In genomic region chr14:35822501-35822900, GRCh38 we compare ENCODE assay signal across 17 cellular contexts. TPM values are rescaled to one million over a fixed set of nuclear protein-coding genes. Genes with fewer than 3 reads are reported as not detected.
DNase-seq lines count a peak whose midpoint lies in the region; ATAC-seq and TF ChIP-seq lines count a peak whose summit lies in the region.
"Had no signal": no experiment of that assay in that cellular context is flagged by ENCODE, and none has a peak within 500 bp of the region (broad histone marks: within the 10 kb centered on the region; RNA-seq: fewer than 3 reads in every experiment).

No MANE protein-coding gene starts in this region.

- no peak for ATAC-seq in HG03378 (IDR thresholded peaks at IDR 0.05; ENCODE audit: unreplicated experiment)
- ATAC-seq: Right ventricle myocardium inferior had no signal

- no peak overlapping the region for H3K27ac Mint-ChIP-seq in activated CD4-positive, alpha-beta T cell treated with anti-CD3 and anti-CD28 coated beads, Interleukin-2, amount 10 ng/mL, durations not matched to agents 24 days and 14 days
- H3K27ac Mint-ChIP-seq: B cell had no signal

- peak overlapping the region; percentile 32 for H3K9ac ChIP-seq in SK-N-MC (ENCODE audit: insufficient read length)

- intact Hi-C loops in activated CD4-positive, alpha-beta T cell treated with anti-CD3 and anti-CD28 coated beads, Interleukin-2, amount 10 ng/mL, durations not matched to agents 24 days and 14 days (cut with micrococcal nuclease): loop anchor here (10.0 kb wide), 1 partner anchor 698 kb away; the partner anchor contains the start of genes PPP2R3C and PRORP
- intact Hi-C loops in posterior vena cava (cut with DNase I): no loop called here

- peaks cover 2% of the 10 kb centered on the region for H3K4me1 ChIP-seq in urinary bladder (ENCODE audit: insufficient read depth)
- H3K4me1 ChIP-seq: SJCRH30 had no signal

- DNase-seq in activated CD4-positive, alpha-beta T cell treated with anti-CD3 and anti-CD28 coated beads, Interleukin-2, amount 10 ng/mL, durations not matched to agents 24 days and 14 days: peak; percentile 45
- DNase-seq in activated CD4-positive, alpha-beta T cell treated with anti-CD3 and anti-CD28 coated beads, Interleukin-2, amount 50 U/mL, for 48 hours: no peak
- no peak for DNase-seq in SK-N-MC (ENCODE audit: low read depth, low spot score)
- DNase-seq in epithelial cell of prostate (ENCODE audit: low read depth, low spot score): peak; percentile 26
- no peak for DNase-seq in brain microvascular endothelial cell
- no peak for DNase-seq in posterior vena cava (ENCODE audit: low spot score)
- DNase-seq: DMS153; NCI-H524 treated with DMSO at 0.1 percent for 48 hours; NK-92 treated with Interleukin-12 subunit alpha and Interleukin-12 subunit beta, amount 100 ng/mL, for 24 hours had no signal

- H3K4me3 Mint-ChIP-seq in activated CD4-positive, alpha-beta T cell treated with anti-CD3 and anti-CD28 coated beads, Interleukin-2, amount 10 ng/mL, durations not matched to agents 24 days and 14 days: no peak overlapping the region
- H3K4me3 Mint-ChIP-seq: B cell had no signal

- no peaks in the 10 kb centered on the region for H3K9me3 ChIP-seq in SK-N-MC (ENCODE audit: low read depth, low read length)
- H3K9me3 ChIP-seq: SJCRH30 had no signal

- peaks cover 9% of the 10 kb centered on the region for H3K27me3 Mint-ChIP-seq in activated CD4-positive, alpha-beta T cell treated with anti-CD3 and anti-CD28 coated beads, Interleukin-2, amount 10 ng/mL, durations not matched to agents 24 days and 14 days
- H3K27me3 Mint-ChIP-seq: B cell had no signal

- H3K4me3 ChIP-seq in SK-N-MC (peak overlapping the region; percentile 8; the same call in 1 of the 2 replicates), urinary bladder (ENCODE audit: low read depth, low read length) (no peak overlapping the region), brain microvascular endothelial cell (ENCODE audit: low read depth, low read length) (no peak overlapping the region)
- H3K4me3 ChIP-seq: PC-9, SJCRH30 had no signal

- no peaks in the 10 kb centered on the region for H3K27me3 ChIP-seq in brain microvascular endothelial cell (replicated peaks)
- H3K27me3 ChIP-seq: SJCRH30 had no signal

- no peaks in the 10 kb centered on the region for H3K36me3 Mint-ChIP-seq in activated CD4-positive, alpha-beta T cell treated with anti-CD3 and anti-CD28 coated beads, Interleukin-2, amount 10 ng/mL, durations not matched to agents 24 days and 14 days (ENCODE audit: low read depth)

- H3K4me1 Mint-ChIP-seq in activated CD4-positive, alpha-beta T cell treated with anti-CD3 and anti-CD28 coated beads, Interleukin-2, amount 10 ng/mL, durations not matched to agents 24 days and 14 days: peaks cover 19% of the 10 kb centered on the region

- H3K36me3 ChIP-seq in SK-N-MC (ENCODE audit: insufficient read depth, low read length) (no peaks in the 10 kb centered on the region), urinary bladder (ENCODE audit: insufficient read depth) (no peaks in the 10 kb centered on the region), brain microvascular endothelial cell (replicated peaks) (no peaks in the 10 kb centered on the region)
- H3K36me3 ChIP-seq: SJCRH30 had no signal

- TF ChIP-seq CTCF in brain microvascular endothelial cell (IDR thresholded peaks at IDR 0.05; ENCODE audit: low read depth, low read length, missing control alignments): no peak

- in situ Hi-C loops in brain microvascular endothelial cell (cut with HindIII; ENCODE audit: low pct_ligation_motif_present, low sequenced_read_pairs): no loop called here

- no peaks in the 10 kb centered on the region for H3K9me3 Mint-ChIP-seq in activated CD4-positive, alpha-beta T cell treated with anti-CD3 and anti-CD28 coated beads, Interleukin-2, amount 10 ng/mL, durations not matched to agents 24 days and 14 days

- H3K27ac ChIP-seq in SK-N-MC (no peak overlapping the region), epithelial cell of prostate (peak overlapping the region; percentile 3), urinary bladder (ENCODE audit: low read depth) (peak overlapping the region; percentile 41), brain microvascular endothelial cell (no peak overlapping the region)
- H3K27ac ChIP-seq: 22Rv1, C4-2B, PC-9, SJCRH30 had no signal

- 59% methylated on average over 3 of the region's 3 CpGs for WGBS in urinary bladder

RNA-seq across cellular contexts. Expression of gene BRMS1L, which starts 3.6 kb away (rescaled TPM):
- 6.0 and 8.2 TPM in 2 replicates for total RNA-seq in activated CD4-positive, alpha-beta T cell treated with anti-CD3 and anti-CD28 coated beads, Interleukin-2, amount 10 ng/mL, durations not matched to agents 24 days and 14 days
- total RNA-seq in urinary bladder: 19.1 TPM
- polyA plus RNA-seq in urinary bladder: 12.1 TPM
- 10 to 100 TPM; 12.4 to 17.5 TPM for total RNA-seq in posterior vena cava

RNA-seq across cellular contexts. Expression of gene RALGAPA1, which starts 13.4 kb away (rescaled TPM):
- total RNA-seq in activated CD4-positive, alpha-beta T cell treated with anti-CD3 and anti-CD28 coated beads, Interleukin-2, amount 10 ng/mL, durations not matched to agents 24 days and 14 days: 33.5 and 35.1 TPM in 2 replicates
- total RNA-seq in urinary bladder (209 TPM), posterior vena cava (10 to 100 TPM; 65.8 to 73.2 TPM)
- polyA plus RNA-seq in urinary bladder: 17.4 TPM

Comparison
In these comparisons a context has a peak if more than half of its experiments do, and no peak if none do; other contexts are left out.
1. DNase-seq: peak in activated CD4-positive, alpha-beta T cell treated with anti-CD3 and anti-CD28 coated beads, Interleukin-2, amount 10 ng/mL, durations not matched to agents 24 days and 14 days (single experiment) and epithelial cell of prostate (single experiment); none in activated CD4-positive, alpha-beta T cell treated with anti-CD3 and anti-CD28 coated beads, Interleukin-2, amount 50 U/mL, for 48 hours (0 of 2), SK-N-MC (single experiment), brain microvascular endothelial cell (single experiment) and posterior vena cava (single experiment).
2. H3K27ac ChIP-seq: peak in epithelial cell of prostate (single experiment) and urinary bladder (single experiment); none in SK-N-MC (single experiment) and brain microvascular endothelial cell (single experiment).